Comparison of ENCODE assay signal across 30 cellular contexts in the genomic region with DNA sequence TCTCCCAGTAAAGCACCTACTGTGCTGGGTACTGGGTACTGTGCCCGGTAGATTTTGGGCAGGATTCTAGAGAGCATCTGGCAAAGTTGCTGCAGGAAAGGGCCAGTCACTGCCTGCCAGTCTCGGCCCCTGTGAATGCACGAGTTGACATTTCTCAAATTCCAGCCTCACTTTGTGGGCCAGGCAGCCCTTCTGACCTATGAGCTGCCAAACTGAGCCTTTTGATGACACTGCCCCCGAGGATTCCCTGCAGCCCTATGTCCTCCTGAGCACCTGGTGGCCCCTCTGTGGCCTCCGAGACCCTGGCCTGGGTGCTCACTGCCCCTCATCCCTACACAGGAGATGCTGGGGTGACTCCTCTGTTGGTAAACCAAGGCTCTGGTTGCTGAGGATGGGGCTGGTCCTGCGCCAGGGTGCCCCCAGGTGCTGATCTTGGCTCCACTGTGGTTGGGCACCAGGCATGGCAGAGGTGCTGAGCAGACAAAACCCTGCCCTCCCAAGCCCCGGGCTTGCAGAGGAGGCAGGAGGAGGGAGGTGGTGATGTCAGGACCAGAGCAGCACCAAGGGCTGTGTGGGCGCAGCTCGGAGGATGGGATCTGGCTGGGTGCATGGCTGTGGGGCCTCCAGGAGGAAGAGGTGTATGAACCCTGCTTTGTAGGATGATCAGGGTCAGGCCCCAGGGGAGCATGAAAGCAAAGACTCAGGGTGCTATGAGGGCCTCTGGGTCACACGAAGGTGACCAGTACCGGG. TPM values are rescaled to one million over a fixed set of nuclear protein-coding genes. Genes with fewer than 3 reads are reported as not detected.
A peak's percentile ranks its signal among the peaks of the same experiment; 100 is the strongest.
DNase-seq lines count a peak whose midpoint lies in the region; ATAC-seq, FAIRE-seq and TF ChIP-seq lines count a peak whose summit lies in the region.
"Had no signal": no experiment of that assay in that cellular context is flagged by ENCODE, and none has a peak within 500 bp of the region (broad histone marks: within the 10 kb centered on the region; RNA-seq: fewer than 3 reads in every experiment).

No MANE protein-coding gene starts in this region.

- H3K27me3 ChIP-seq in aorta (ENCODE audit: control insufficient read depth in 1 of 2, insufficient read depth in 2 of 2, low read length in 1 of 2): no peaks in the 10 kb centered on the region
- H3K27me3 ChIP-seq: gastrocnemius medialis, SJCRH30 had no signal

- FAIRE-seq in A549 (lab: Jason Lieb, UNC): no peak

- H3K9me3 Mint-ChIP-seq in activated CD4-positive, alpha-beta memory T cell treated with anti-CD3 and anti-CD28 coated beads for 36 hours: no peaks in the 10 kb centered on the region
- H3K9me3 Mint-ChIP-seq: activated T-cell treated with anti-CD3 and anti-CD28 coated beads, Interleukin-2, amount 50 U/mL, for 24 hours; brain had no signal

- H3K27ac Mint-ChIP-seq in T-helper 17 cell: no peak overlapping the region
- H3K27ac Mint-ChIP-seq in activated CD4-positive, alpha-beta memory T cell treated with anti-CD3 and anti-CD28 coated beads for 36 hours: no peak overlapping the region
- H3K27ac Mint-ChIP-seq: activated T-cell treated with anti-CD3 and anti-CD28 coated beads, Interleukin-2, amount 50 U/mL, for 24 hours; brain had no signal

- CTCF ChIA-PET in A549 (lab: Yijun Ruan, JAX): no interaction called here
- CTCF ChIA-PET in activated CD4-positive, alpha-beta memory T cell treated with anti-CD3 and anti-CD28 coated beads for 36 hours (lab: Charles Lee): no interaction called here

- H3K4me1 ChIP-seq in A549 (peaks cover 7% of the 10 kb centered on the region; the same call in 1 of the 3 replicates), aorta (ENCODE audit: control insufficient read depth in 1 of 2, insufficient read depth in 2 of 2, low read length in 2 of 2) (no peaks in the 10 kb centered on the region)
- H3K4me1 ChIP-seq: gastrocnemius medialis, SJCRH30 had no signal

- no peak for TF ChIP-seq EP300 in A549 (IDR thresholded peaks at IDR 0.05)

- peak overlapping the region; percentile 21 for H3K4me3 Mint-ChIP-seq in T-helper 17 cell
- no peak overlapping the region for H3K4me3 Mint-ChIP-seq in activated CD4-positive, alpha-beta memory T cell treated with anti-CD3 and anti-CD28 coated beads for 36 hours
- H3K4me3 Mint-ChIP-seq: activated T-cell treated with anti-CD3 and anti-CD28 coated beads, Interleukin-2, amount 50 U/mL, for 24 hours; brain had no signal

- H3K9me3 ChIP-seq in A549 (no peaks in the 10 kb centered on the region), T-helper 17 cell (ENCODE audit: control insufficient read depth, low read length, poor library complexity, severe bottlenecking) (no peaks in the 10 kb centered on the region), aorta (ENCODE audit: control insufficient read depth, low read length) (no peaks in the 10 kb centered on the region)
- H3K9me3 ChIP-seq: gastrocnemius medialis, SJCRH30, thoracic aorta had no signal

- no peaks in the 10 kb centered on the region for H3K27me3 Mint-ChIP-seq in T-helper 17 cell
- H3K27me3 Mint-ChIP-seq in activated CD4-positive, alpha-beta memory T cell treated with anti-CD3 and anti-CD28 coated beads for 36 hours: no peaks in the 10 kb centered on the region
- H3K27me3 Mint-ChIP-seq: activated T-cell treated with anti-CD3 and anti-CD28 coated beads, Interleukin-2, amount 50 U/mL, for 24 hours had no signal

- H3K4me2 ChIP-seq in A549: no peak overlapping the region

- intact Hi-C loops in aorta (cut with DNase I): no loop called here
- intact Hi-C loops in activated CD4-positive, alpha-beta memory T cell treated with anti-CD3 and anti-CD28 coated beads for 36 hours (cut with micrococcal nuclease): no loop called here

- H3K4me1 Mint-ChIP-seq in T-helper 17 cell: peaks cover 7% of the 10 kb centered on the region
- peaks cover 3% of the 10 kb centered on the region for H3K4me1 Mint-ChIP-seq in activated CD4-positive, alpha-beta memory T cell treated with anti-CD3 and anti-CD28 coated beads for 36 hours (ENCODE audit: low read depth)

- POLR2A ChIA-PET in A549 (lab: Yijun Ruan, JAX): no interaction called here
- POLR2A ChIA-PET in activated CD4-positive, alpha-beta memory T cell treated with anti-CD3 and anti-CD28 coated beads for 36 hours (lab: Charles Lee): no interaction called here

- TF ChIP-seq CTCF in A549 (IDR thresholded peaks at IDR 0.05) (no peak), GM13976 (IDR thresholded peaks at IDR 0.05; ENCODE audit: borderline replicate concordance, control extremely low read depth, extremely low read depth, insufficient read depth, missing control alignments) (no peak)

- no peak overlapping the region for H3K4me3 ChIP-seq in A549
- no peak overlapping the region for H3K4me3 ChIP-seq in aorta (ENCODE audit: low read length in 2 of 2)
- H3K4me3 ChIP-seq: gastrocnemius medialis, SJCRH30, thoracic aorta had no signal

- DNase-seq in A549 (ENCODE audit: low read depth in 1 of 2, low spot score in 1 of 2) (no peak), ELF-1 (ENCODE audit: low read depth, low spot score) (peak; percentile 75), T-helper 17 cell (no peak), islet precursor cell (peak; percentile 84), aorta (no peak), GM13976 (ENCODE audit: low spot score) (no peak)
- no peak for DNase-seq in activated CD4-positive, alpha-beta memory T cell treated with anti-CD3 and anti-CD28 coated beads for 36 hours
- DNase-seq: ACHN; activated gamma-delta T cell treated with Interleukin-2 at 50 U/mL for 16 hours; activated T-cell treated with anti-CD3 and anti-CD28 coated beads, Interleukin-2, amount 50 U/mL, for 24 hours; effector CD8-positive, alpha-beta T cell; gastrocnemius medialis; left cardiac atrium; NCI-H1105 treated with DMSO at 0.1 percent for 48 hours; NCI-H2029 treated with DMSO at 0.1 percent for 48 hours; NCI-H226; NCI-H774; OCI-M1; SJCRH30; stimulated activated CD4-positive, alpha-beta T cell treated with anti-CD3 and anti-CD28 coated beads, Interleukin-4, amount 100 ng/mL, for 24 hours; stimulated activated naive CD4-positive, alpha-beta T cell had no signal

- no peak for TF ChIP-seq RAD21 in A549 (conservative IDR thresholded peaks at IDR 0.05 in 1 of 2, IDR thresholded peaks at IDR 0.05 in 1 of 2)

- ATAC-seq in A549 (peak in 1 of 2 experiments; percentile 14; a peak in 1 of 6 replicates), T-helper 17 cell (no peak), aorta (ENCODE audit: low FRiP score) (no peak), GM19467 (IDR thresholded peaks at IDR 0.05; ENCODE audit: unreplicated experiment) (no peak)
- ATAC-seq: gastrocnemius medialis, HCT116, left cardiac atrium had no signal

- no peak for TF ChIP-seq POLR2A in A549 (IDR thresholded peaks at IDR 0.05; ENCODE audit: low read length)

- in situ Hi-C loops in GM13976 (cut with MboI; ENCODE audit: low sequenced_read_pairs, unreplicated experiment): no loop called here

- H3K27ac ChIP-seq in A549: no peak overlapping the region
- H3K27ac ChIP-seq in aorta (ENCODE audit: low read depth in 1 of 2, low read length in 2 of 2): no peak overlapping the region
- H3K27ac ChIP-seq: C4-2B, gastrocnemius medialis, SJCRH30, thoracic aorta had no signal

- no peaks in the 10 kb centered on the region for H3K36me3 Mint-ChIP-seq in T-helper 17 cell (ENCODE audit: low read depth)
- no peaks in the 10 kb centered on the region for H3K36me3 Mint-ChIP-seq in activated CD4-positive, alpha-beta memory T cell treated with anti-CD3 and anti-CD28 coated beads for 36 hours
- H3K36me3 Mint-ChIP-seq: brain had no signal

- WGBS in A549 (ENCODE audit: missing lambda C conversion rate): 73% methylated on average over 9 of the region's 11 CpGs
- WGBS in aorta, 2 donors: 58 to 67% methylated on average over 11 of the region's 11 CpGs

- no peaks in the 10 kb centered on the region for H3K36me3 ChIP-seq in aorta (ENCODE audit: control insufficient read depth in 1 of 2, insufficient read depth in 2 of 2, low read length in 1 of 2)
- H3K36me3 ChIP-seq: gastrocnemius medialis, SJCRH30, thoracic aorta had no signal

TF ChIP-seq in A549, 52 proteins besides CTCF, POLR2A, EP300 and RAD21:
- no peak for TF ChIP-seq FOXS1 (CRISPR knock-in tag; IDR thresholded peaks at IDR 0.05)
- TF ChIP-seq MAFK (IDR thresholded peaks at IDR 0.05; ENCODE audit: partially characterized antibody): peak; percentile 9

RNA-seq across cellular contexts. Expression of a gene that starts 16.2 kb away (rescaled TPM):
- 18.6 and 21.7 TPM in 2 replicates for polyA plus RNA-seq in A549 (2011; rRNA removed)
- 13.2 and 16.1 TPM in 2 replicates for polyA plus RNA-seq in A549 (2012; cell fraction: cytosol; rRNA removed)
- 14.0 and 22.8 TPM in 2 replicates for polyA plus RNA-seq in A549 (2012; cell fraction: nucleus; rRNA removed)
- 11.5 to 15.7 TPM (median 14.4 TPM) in 3 replicates for polyA plus RNA-seq in A549 (2017; fragmentation: RNase III; extraction: RNeasy Plus Mini Kit Qiagen cat#74134 plus additional on column Dnase treatment)
- 10.6 and 15.7 TPM in 2 replicates for polyA minus RNA-seq in A549 (2011; rRNA and poly(A)+ RNA removed)
- 10 to 100 TPM; 19.9 to 21.1 TPM for total RNA-seq in T-helper 17 cell
- total RNA-seq in aorta: 10 to 100 TPM; 11.5 to 20.2 TPM
- 10 to 100 TPM; 16.9 to 22.0 TPM for polyA plus RNA-seq in aorta
- 10 to 100 TPM; 10.1 to 12.3 TPM for total RNA-seq in activated CD4-positive, alpha-beta memory T cell treated with anti-CD3 and anti-CD28 coated beads for 36 hours

RNA-seq across cellular contexts. Expression of a gene that starts 28.0 kb away (rescaled TPM):
- polyA plus RNA-seq in A549 (2011; rRNA removed) (0.16 and 0.20 TPM in 2 replicates), A549 (2017; fragmentation: RNase III; extraction: RNeasy Plus Mini Kit Qiagen cat#74134 plus additional on column Dnase treatment) (0.03 to 0.08 TPM (median 0.03 TPM) in 3 replicates), aorta (not detected)
- polyA plus RNA-seq in A549 (2012; cell fraction: cytosol; rRNA removed): 0.01 TPM in 1 of 2 replicates, not detected in the other
- polyA plus RNA-seq in A549 (2012; cell fraction: nucleus; rRNA removed): not detected in 2 replicates
- polyA minus RNA-seq in A549 (2011; rRNA and poly(A)+ RNA removed): 0.10 and 0.12 TPM in 2 replicates
- total RNA-seq in T-helper 17 cell (not detected), aorta (not detected)
- total RNA-seq in activated CD4-positive, alpha-beta memory T cell treated with anti-CD3 and anti-CD28 coated beads for 36 hours: not detected
- total RNA-seq: activated CD8-positive, alpha-beta memory T cell treated with anti-CD3 and anti-CD28 coated beads for 36 hours; chondrocyte; gastrocnemius medialis; left cardiac atrium; mesenteric fat pad; T-helper 1 cell treated with Interleukin-12 subunit alpha and Interleukin-12 subunit beta and Interleukin-4 antibody, amounts not matched to agents 30 ng/mL and 1 ng/mL, for 36 hours; thoracic aorta had no signal

RNA-seq across cellular contexts. Expression of a gene that starts 59.1 kb away (rescaled TPM):
- polyA plus RNA-seq in A549 (2011; rRNA removed) (82.6 and 97.6 TPM in 2 replicates), A549 (2017; fragmentation: RNase III; extraction: RNeasy Plus Mini Kit Qiagen cat#74134 plus additional on column Dnase treatment) (74.5 to 81.3 TPM (median 75.3 TPM) in 3 replicates), aorta (100 to 1,000 TPM; 114 to 235 TPM)
- polyA plus RNA-seq in A549 (2012; cell fraction: cytosol; rRNA removed): 34.2 and 40.9 TPM in 2 replicates
- 20.9 and 43.4 TPM in 2 replicates for polyA plus RNA-seq in A549 (2012; cell fraction: nucleus; rRNA removed)
- polyA minus RNA-seq in A549 (2011; rRNA and poly(A)+ RNA removed): 34.0 and 40.0 TPM in 2 replicates
- total RNA-seq in T-helper 17 cell (10 to 100 TPM; 26.2 to 27.1 TPM), aorta (100 to 1,000 TPM; 105 to 113 TPM)
- total RNA-seq in activated CD4-positive, alpha-beta memory T cell treated with anti-CD3 and anti-CD28 coated beads for 36 hours: 10 to 100 TPM; 34.6 to 38.1 TPM

Comparison
In these comparisons a context has a peak if more than half of its experiments do, and no peak if none do; other contexts are left out.
1. DNase-seq: peak in ELF-1 (single experiment) and islet precursor cell (single experiment); none in A549 (0 of 2), T-helper 17 cell (0 of 3), aorta (0 of 2), activated CD4-positive, alpha-beta memory T cell treated with anti-CD3 and anti-CD28 coated beads for 36 hours (single experiment) and GM13976 (single experiment).